Comparison of ENCODE assay signal across 8 cellular contexts in the genomic region with DNA sequence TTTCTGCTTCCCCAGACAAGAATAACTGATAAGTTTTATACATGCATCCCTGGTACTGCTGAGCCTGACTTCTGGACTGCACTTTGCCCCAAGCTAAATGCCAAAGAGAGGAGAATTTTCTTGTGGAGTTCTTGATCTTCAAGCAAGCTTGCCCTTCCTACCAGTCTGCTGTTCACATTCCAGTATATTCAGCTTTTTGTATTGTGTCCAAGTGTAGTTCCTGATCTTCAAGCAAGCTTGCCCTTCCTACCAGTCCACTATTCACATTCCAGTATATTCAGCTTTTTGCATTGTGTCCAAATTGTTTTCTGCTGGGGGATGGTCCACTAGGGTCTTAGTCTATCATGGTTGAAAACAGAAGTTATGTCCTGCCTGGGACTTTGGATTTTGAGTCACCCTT. TPM values are rescaled to one million over a fixed set of nuclear protein-coding genes. Genes with fewer than 3 reads are reported as not detected.
DNase-seq lines count a peak whose midpoint lies in the region; ATAC-seq and TF ChIP-seq lines count a peak whose summit lies in the region.

No MANE protein-coding gene starts in this region.

- H3K79me1 ChIP-seq in mesenchymal stem cell (replicated peaks; ENCODE audit: low read length, poor library complexity, severe bottlenecking), result peaks cover 7% of the 10 kb centered on the region

- intact Hi-C loops in cardiac septum (cut with DNase I) (no loop called here), ascending aorta (cut with DNase I) (no loop called here), aorta (cut with DNase I) (no loop called here)

- TF ChIP-seq CTCF in right atrium auricular region (IDR thresholded peaks at IDR 0.05), result no peak
- no peak for TF ChIP-seq CTCF in ascending aorta (IDR thresholded peaks at IDR 0.05)

- H3K4me2 ChIP-seq in mesenchymal stem cell (ENCODE audit: low read length, poor library complexity, severe bottlenecking), result no peak overlapping the region

- peak overlapping the region; percentile 84 to 89 for H3K27ac ChIP-seq in right atrium auricular region
- H3K27ac ChIP-seq in ascending aorta, result peak overlapping the region; percentile 69 to 81
- H3K27ac ChIP-seq in mesenchymal stem cell (ENCODE audit: low read length, poor library complexity, severe bottlenecking), result no peak overlapping the region
- peak overlapping the region in 1 of 2 donors; percentile 51 for H3K27ac ChIP-seq in aorta (ENCODE audit: low read depth in 1 of 2, low read length in 2 of 2)

- no peak overlapping the region for H4K91ac ChIP-seq in mesenchymal stem cell (ENCODE audit: low read length)

- peak overlapping the region in 1 of 2 experiments; percentile 77 for H3K18ac ChIP-seq in mesenchymal stem cell (ENCODE audit: low read depth in 1 of 2, low read length in 2 of 2)

- H3K9me3 ChIP-seq in right atrium auricular region, result no peaks in the 10 kb centered on the region
- no peaks in the 10 kb centered on the region for H3K9me3 ChIP-seq in ascending aorta
- no peaks in the 10 kb centered on the region for H3K9me3 ChIP-seq in mesenchymal stem cell (ENCODE audit: control insufficient read depth, low read length)
- no peaks in the 10 kb centered on the region for H3K9me3 ChIP-seq in aorta (ENCODE audit: control insufficient read depth, low read length)

- ATAC-seq in aorta (ENCODE audit: low FRiP score) (peak; percentile 16), HG03280 (IDR thresholded peaks at IDR 0.05; ENCODE audit: unreplicated experiment) (no peak)

- H3K27me3 ChIP-seq in right atrium auricular region (no peaks in the 10 kb centered on the region), ascending aorta (no peaks in the 10 kb centered on the region), mesenchymal stem cell (ENCODE audit: control insufficient read depth in 1 of 2, insufficient read depth in 1 of 2, low read length in 2 of 2) (no peaks in the 10 kb centered on the region), aorta (ENCODE audit: control insufficient read depth in 1 of 2, insufficient read depth in 2 of 2, low read length in 1 of 2) (no peaks in the 10 kb centered on the region)

- H2BK120ac ChIP-seq in mesenchymal stem cell (ENCODE audit: low read depth, low read length), result no peak overlapping the region

- peak overlapping the region; percentile 29 for H2AK5ac ChIP-seq in mesenchymal stem cell (ENCODE audit: low read length, severe bottlenecking)

- peak overlapping the region in 1 of 2 donors; percentile 93 for H3K4me3 ChIP-seq in right atrium auricular region
- peak overlapping the region; percentile 82 to 94 for H3K4me3 ChIP-seq in ascending aorta
- H3K4me3 ChIP-seq in mesenchymal stem cell (ENCODE audit: insufficient read depth in 1 of 2, low read depth in 1 of 2, low read length in 2 of 2), result peak overlapping the region in 1 of 2 experiments; percentile 89
- H3K4me3 ChIP-seq in aorta (ENCODE audit: low read length in 2 of 2), result peak overlapping the region; percentile 61 to 100

- H2BK12ac ChIP-seq in mesenchymal stem cell (ENCODE audit: low read length in 2 of 2), result no peak overlapping the region

- H3K23ac ChIP-seq in mesenchymal stem cell (ENCODE audit: low read length in 2 of 2), result no peak overlapping the region

- H3K4me1 ChIP-seq in right atrium auricular region (peaks cover 0 to 28% of the 10 kb centered on the region in 2 donors), ascending aorta (peaks cover 4 to 9% of the 10 kb centered on the region in 2 donors), mesenchymal stem cell (ENCODE audit: control insufficient read depth, insufficient read depth, low read depth, low read length) (no peaks in the 10 kb centered on the region), aorta (ENCODE audit: control insufficient read depth in 1 of 2, insufficient read depth in 2 of 2, low read length in 2 of 2) (no peaks in the 10 kb centered on the region)

- no peak overlapping the region for H2AFZ ChIP-seq in mesenchymal stem cell (ENCODE audit: low read depth, low read length)

- DNase-seq in right atrium auricular region (ENCODE audit: low spot score) (no peak), cardiac septum (ENCODE audit: low spot score) (no peak), ascending aorta (ENCODE audit: low spot score in 2 of 2) (no peak), mesenchymal stem cell (no peak), aorta (no peak), COR-L47 (lab: John Stamatoyannopoulos, UW) (no peak), H4 (ENCODE audit: low spot score) (no peak)

- H3K14ac ChIP-seq in mesenchymal stem cell (ENCODE audit: low read length in 2 of 2), result no peak overlapping the region

- peak overlapping the region; percentile 99 for H4K8ac ChIP-seq in mesenchymal stem cell (ENCODE audit: low read length)

- H3K4ac ChIP-seq in mesenchymal stem cell (ENCODE audit: low read depth in 1 of 2, low read length in 2 of 2), result peak overlapping the region in 1 of 2 experiments; percentile 78

- H2BK15ac ChIP-seq in mesenchymal stem cell (ENCODE audit: low read depth, poor library complexity, severe bottlenecking), result no peak overlapping the region

- H3K9ac ChIP-seq in mesenchymal stem cell (ENCODE audit: low read length), result peak overlapping the region; percentile 97

- H3K36me3 ChIP-seq in right atrium auricular region (no peaks in the 10 kb centered on the region), ascending aorta (no peaks in the 10 kb centered on the region), mesenchymal stem cell (ENCODE audit: control insufficient read depth in 1 of 2, insufficient read depth in 2 of 2, low read depth in 1 of 2, low read length in 2 of 2) (peaks cover 3 to 10% of the 10 kb centered on the region in 2 experiments), aorta (ENCODE audit: control insufficient read depth in 1 of 2, insufficient read depth in 2 of 2, low read length in 1 of 2) (no peaks in the 10 kb centered on the region)

- no peak overlapping the region for H2BK5ac ChIP-seq in mesenchymal stem cell (ENCODE audit: low read depth, low read length, poor library complexity, severe bottlenecking)

RNA-seq across cellular contexts. Expression of gene TSEN15, which starts 0.9 kb away (rescaled TPM):
- total RNA-seq in right atrium auricular region (10 to 100 TPM; 18.2 to 42.8 TPM), cardiac septum (25.6 TPM), ascending aorta (14.3 TPM), aorta (10 to 100 TPM; 23.0 to 26.9 TPM)
- 32.4 TPM for polyA plus RNA-seq in mesenchymal stem cell (2013, experiment 1 of 2)
- polyA plus RNA-seq in mesenchymal stem cell (2013, experiment 2 of 2), result 34.3 TPM
- 10 to 100 TPM; 16.0 to 27.8 TPM for polyA plus RNA-seq in aorta
- 80.7 and 88.1 TPM in 2 replicates for total RNA-seq in H4 (2014; rRNA removed; shearing (Covaris generic))

RNA-seq across cellular contexts. Expression of gene COLGALT2, which starts 13.1 kb away (rescaled TPM):
- total RNA-seq in right atrium auricular region (1 to 10 TPM; 4.2 to 4.9 TPM), cardiac septum (7.5 TPM), ascending aorta (11.7 TPM), aorta (10 to 100 TPM in 1 of 2 donors, 1 to 10 TPM in 1; 1.6 to 15.1 TPM)
- 2.2 TPM for polyA plus RNA-seq in mesenchymal stem cell (2013, experiment 1 of 2)
- 2.3 TPM for polyA plus RNA-seq in mesenchymal stem cell (2013, experiment 2 of 2)
- polyA plus RNA-seq in aorta, result under 1 TPM; 0.50 to 1.00 TPM
- 0.64 and 1.9 TPM in 2 replicates for total RNA-seq in H4 (2014; rRNA removed; shearing (Covaris generic))
